8 cellular contexts compared by ENCODE assay signal in the genomic region with DNA sequence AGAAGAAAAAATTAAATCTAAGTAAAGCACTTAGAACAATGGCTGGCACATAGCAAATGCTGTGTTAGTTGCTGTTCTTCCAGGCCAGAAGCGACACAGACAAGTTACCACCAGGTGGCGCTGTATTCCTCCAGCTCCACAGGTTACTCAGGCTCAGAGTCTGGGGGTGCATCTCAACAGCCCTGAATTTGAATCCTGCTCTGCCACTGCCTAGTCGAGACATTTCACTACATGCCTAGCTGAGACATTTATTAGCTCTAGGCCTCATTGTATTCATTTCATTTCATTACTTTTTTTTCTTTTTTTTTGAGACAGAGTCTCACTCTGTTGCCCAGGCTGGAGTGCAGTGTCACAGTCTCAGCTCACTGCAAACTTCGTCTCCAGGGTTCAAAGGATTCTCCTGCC. TPM values are rescaled to one million over a fixed set of nuclear protein-coding genes. Genes with fewer than 3 reads are reported as not detected.
DNase-seq lines count a peak whose midpoint lies in the region; ATAC-seq, FAIRE-seq and TF ChIP-seq lines count a peak whose summit lies in the region.

No MANE protein-coding gene starts in this region.

- intact Hi-C loops in endothelial cell of umbilical vein (cut with micrococcal nuclease): loop anchor here (1.0 to 2.0 kb wide), 2 partner anchors 170 to 288 kb away; no protein-coding TSS in a partner anchor

- no peak overlapping the region for H3K4me2 ChIP-seq in endothelial cell of umbilical vein (ENCODE audit: insufficient read depth, low read length)

- H3K9me3 ChIP-seq in HAP-1: no peaks in the 10 kb centered on the region
- no peaks in the 10 kb centered on the region for H3K9me3 ChIP-seq in endothelial cell of umbilical vein (replicated peaks; ENCODE audit: control insufficient read depth, insufficient read depth, low read length)

- TF ChIP-seq CTCF in AG09319 (IDR thresholded peaks at IDR 0.05; ENCODE audit: low read depth, low read length) (peak; percentile 86), endothelial cell of umbilical vein (IDR thresholded peaks at IDR 0.05; ENCODE audit: extremely low read depth in 1 of 2, insufficient read depth in 1 of 2, low read depth in 1 of 2, low read length in 2 of 2) (peak; percentile 71 to 86)

- H3K9me3 Mint-ChIP-seq in activated CD8-positive, alpha-beta memory T cell treated with anti-CD3 and anti-CD28 coated beads, Interleukin-2, amount 10 ng/mL, durations not matched to agents 7 days and 5 days (ENCODE audit: low read depth): no peaks in the 10 kb centered on the region

- no peaks in the 10 kb centered on the region for H4K20me1 ChIP-seq in endothelial cell of umbilical vein (replicated peaks; ENCODE audit: control insufficient read depth, extremely low read depth, insufficient read depth, low read length)

- no peak overlapping the region for H3K4me3 Mint-ChIP-seq in activated CD8-positive, alpha-beta memory T cell treated with anti-CD3 and anti-CD28 coated beads, Interleukin-2, amount 10 ng/mL, durations not matched to agents 7 days and 5 days

- H3K27me3 Mint-ChIP-seq in activated CD8-positive, alpha-beta memory T cell treated with anti-CD3 and anti-CD28 coated beads, Interleukin-2, amount 10 ng/mL, durations not matched to agents 7 days and 5 days: peaks cover 14% of the 10 kb centered on the region

- H3K79me2 ChIP-seq in endothelial cell of umbilical vein (ENCODE audit: control insufficient read depth, insufficient read depth, low read length): no peaks in the 10 kb centered on the region

- H3K27ac ChIP-seq in endothelial cell of umbilical vein (ENCODE audit: insufficient read depth, low read depth, low read length): no peak overlapping the region

- in situ Hi-C loops in HAP-1 (cut with MboI; ENCODE audit: low sequenced_read_pairs): loop anchor here (10.0 kb wide), 2 partner anchors 170 to 290 kb away; a partner anchor contains a TSS

- no TSS peak for BruUV-seq in endothelial cell of umbilical vein (replicated peaks; lab: Mats Ljungman, UMichigan)

- H3K36me3 Mint-ChIP-seq in activated CD8-positive, alpha-beta memory T cell treated with anti-CD3 and anti-CD28 coated beads, Interleukin-2, amount 10 ng/mL, durations not matched to agents 7 days and 5 days: peaks cover 1% of the 10 kb centered on the region

- H3K36me3 ChIP-seq in HAP-1 (replicated peaks) (no peaks in the 10 kb centered on the region), endothelial cell of umbilical vein (ENCODE audit: control insufficient read depth in 2 of 2, extremely low read depth in 1 of 2, insufficient read depth in 2 of 2, low read length in 2 of 2) (no peaks in the 10 kb centered on the region)

- no peaks in the 10 kb centered on the region for H3K9me1 ChIP-seq in endothelial cell of umbilical vein (replicated peaks; ENCODE audit: control insufficient read depth, extremely low read depth, insufficient read depth, low read length)

- DNase-seq in AG09319 (ENCODE audit: extremely low read depth, low read depth): peak; percentile 48
- DNase-seq in HAP-1 (ENCODE audit: low spot score in 2 of 2): peak; percentile 63 to 83
- peak; percentile 29 to 51 for DNase-seq in NOMO-1 (lab: John Stamatoyannopoulos, UW; ENCODE audit: unreplicated experiment in 2 of 2)
- peak; percentile 86 for DNase-seq in activated CD8-positive, alpha-beta memory T cell treated with anti-CD3 and anti-CD28 coated beads, Interleukin-2, amount 10 ng/mL, durations not matched to agents 7 days and 5 days
- peak; percentile 61 for DNase-seq in endothelial cell of umbilical vein (ENCODE audit: low read depth, low spot score)
- DNase-seq in mucosa of gallbladder (ENCODE audit: low spot score): peak; percentile 83
- DNase-seq in stimulated activated CD8-positive, alpha-beta memory T cell treated with anti-CD3 and anti-CD28 coated beads, Interleukin-7, amount 100 ng/mL, for 1 hour (ENCODE audit: low read depth in 2 of 2): peak; percentile 54 to 72

- dilution Hi-C loops in endothelial cell of umbilical vein (cut with MboI; ENCODE audit: extremely low pct_ligation_motif_present, low sequenced_read_pairs): no loop called here

- H3K4me3 ChIP-seq in HAP-1 (no peak overlapping the region), endothelial cell of umbilical vein (replicated peaks in 1 of 3; ENCODE audit: insufficient read depth in 1 of 3, low read depth in 1 of 3, low read length in 3 of 3) (no peak overlapping the region)

- POLR2A ChIA-PET in endothelial cell of umbilical vein (lab: Charles Lee): no interaction called here

- ATAC-seq in activated CD8-positive, alpha-beta memory T cell treated with anti-CD3 and anti-CD28 coated beads, Interleukin-2, amount 10 ng/mL, durations not matched to agents 7 days and 5 days: peak; percentile 86
- ATAC-seq in GM18909 (IDR thresholded peaks at IDR 0.05; ENCODE audit: poor library complexity, unreplicated experiment): no peak

- no peak overlapping the region for H3K9ac ChIP-seq in endothelial cell of umbilical vein (replicated peaks; ENCODE audit: extremely low read depth, insufficient read depth, low read length)

- CTCF ChIA-PET in activated CD8-positive, alpha-beta memory T cell treated with anti-CD3 and anti-CD28 coated beads, Interleukin-2, amount 10 ng/mL, durations not matched to agents 7 days and 5 days (lab: Charles Lee): interaction anchor here (0.7 to 2.0 kb wide), 16 partner anchors 12 to 371 kb away, joined by 3 to 11 read pairs (median 3); no protein-coding TSS in a partner anchor
- CTCF ChIA-PET in endothelial cell of umbilical vein (lab: Charles Lee): interaction anchor here (0.9 to 1.7 kb wide), 18 partner anchors 8 to 312 kb away, joined by 3 to 16 read pairs (median 4); a partner anchor contains a TSS

- no peak overlapping the region for H3K27ac Mint-ChIP-seq in activated CD8-positive, alpha-beta memory T cell treated with anti-CD3 and anti-CD28 coated beads, Interleukin-2, amount 10 ng/mL, durations not matched to agents 7 days and 5 days

- no peaks in the 10 kb centered on the region for H3K4me1 ChIP-seq in HAP-1
- H3K4me1 ChIP-seq in endothelial cell of umbilical vein (ENCODE audit: control insufficient read depth, extremely low read depth, insufficient read depth, low read length): no peaks in the 10 kb centered on the region

- H3K4me1 Mint-ChIP-seq in activated CD8-positive, alpha-beta memory T cell treated with anti-CD3 and anti-CD28 coated beads, Interleukin-2, amount 10 ng/mL, durations not matched to agents 7 days and 5 days: peaks cover 39% of the 10 kb centered on the region

- no peaks in the 10 kb centered on the region for H3K27me3 ChIP-seq in HAP-1 (ENCODE audit: low read depth)
- H3K27me3 ChIP-seq in endothelial cell of umbilical vein (ENCODE audit: control insufficient read depth in 2 of 2, insufficient read depth in 2 of 2, low read length in 2 of 2): peaks cover 0 to 4% of the 10 kb centered on the region in 2 experiments

- no peak overlapping the region for H2AFZ ChIP-seq in endothelial cell of umbilical vein (ENCODE audit: low read depth, low read length)

- peak; percentile 69 for FAIRE-seq in endothelial cell of umbilical vein (lab: Jason Lieb, UNC)

- no peak for TF ChIP-seq POLR2A in endothelial cell of umbilical vein (IDR thresholded peaks at IDR 0.05; ENCODE audit: low read depth, low read length)

TF ChIP-seq in endothelial cell of umbilical vein, 7 proteins besides CTCF, POLR2A, EP300 and RAD21:
- TF ChIP-seq MYC (IDR thresholded peaks at IDR 0.05; ENCODE audit: low read depth, low read length): no peak
- no peak for TF ChIP-seq JUN (IDR thresholded peaks at IDR 0.05; ENCODE audit: borderline replicate concordance, insufficient read depth, insufficient read length, low read depth)
- TF ChIP-seq POLR2AphosphoS5 (IDR thresholded peaks at IDR 0.05; ENCODE audit: insufficient read depth, low read depth, low read length): no peak
- no peak for TF ChIP-seq GATA2 (IDR thresholded peaks at IDR 0.05; ENCODE audit: insufficient read depth, insufficient read length, low read depth, low read length)
- no peak for TF ChIP-seq EZH2 (IDR thresholded peaks at IDR 0.05; ENCODE audit: borderline replicate concordance, low read depth, low read length, severe bottlenecking)
- no peak for TF ChIP-seq FOS (IDR thresholded peaks at IDR 0.05; ENCODE audit: borderline replicate concordance, insufficient read depth, low read length)
- TF ChIP-seq, protein P1, sequence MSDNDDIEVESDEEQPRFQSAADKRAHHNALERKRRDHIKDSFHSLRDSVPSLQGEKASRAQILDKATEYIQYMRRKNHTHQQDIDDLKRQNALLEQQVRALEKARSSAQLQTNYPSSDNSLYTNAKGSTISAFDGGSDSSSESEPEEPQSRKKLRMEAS (IDR thresholded peaks at IDR 0.05; ENCODE audit: insufficient read depth, insufficient read length): no peak

RNA-seq across cellular contexts. Expression of a gene that starts 16.4 kb away (rescaled TPM):
- total RNA-seq in activated CD8-positive, alpha-beta memory T cell treated with anti-CD3 and anti-CD28 coated beads, Interleukin-2, amount 10 ng/mL, durations not matched to agents 7 days and 5 days: not detected
- not detected in 2 replicates for total RNA-seq in endothelial cell of umbilical vein
- not detected in 2 replicates for polyA plus RNA-seq in endothelial cell of umbilical vein
- polyA plus RNA-seq in endothelial cell of umbilical vein (2011; cell fraction: cytosol; rRNA removed): not detected in 2 replicates
- polyA plus RNA-seq in endothelial cell of umbilical vein (2011; cell fraction: nucleus; rRNA removed): not detected in 2 replicates
- not detected in 2 replicates for polyA plus RNA-seq in endothelial cell of umbilical vein (2012)
- not detected in 2 replicates for polyA minus RNA-seq in endothelial cell of umbilical vein
- polyA minus RNA-seq in endothelial cell of umbilical vein (2011; cell fraction: cytosol; rRNA and poly(A)+ RNA removed): not detected
- not detected in 2 replicates for polyA minus RNA-seq in endothelial cell of umbilical vein (2011; cell fraction: nucleus; rRNA and poly(A)+ RNA removed)
- total RNA-seq in mucosa of gallbladder: 16.4 TPM

Comparison
In these comparisons a context has a peak if more than half of its experiments do, and no peak if none do; other contexts are left out.
1. RNA of a gene that starts 16.4 kb away (total RNA-seq): 16.4 TPM in mucosa of gallbladder (single experiment); not detected in activated CD8-positive, alpha-beta memory T cell treated with anti-CD3 and anti-CD28 coated beads, Interleukin-2, amount 10 ng/mL, durations not matched to agents 7 days and 5 days and not detected in endothelial cell of umbilical vein; every median in the first group is over 10 times any median in the second.
2. Peak in every context shown above with its lines, with median percentiles within 50 percentile points of each other: DNase-seq.